In genomic region chr20:6014957-6015356, GRCh38 we compare ENCODE assay signal across 1 cellular context.
TF ChIP-seq lines count a peak whose summit lies in the region.

No MANE protein-coding gene starts in this region.

TF ChIP-seq in K562, 482 proteins besides CTCF, POLR2A, EP300 and RAD21:
- no peak for TF ChIP-seq NBN (IDR thresholded peaks at IDR 0.05; ENCODE audit: low read depth)
- TF ChIP-seq ETV6 (IDR thresholded peaks at IDR 0.05; ENCODE audit: borderline replicate concordance in 1 of 2, low read depth in 2 of 2, low read length in 1 of 2) = no peak
- no peak for TF ChIP-seq ETV6 (CRISPR knock-in tag; IDR thresholded peaks at IDR 0.05; ENCODE audit: borderline replicate concordance)
- no peak for TF ChIP-seq RUNX1 (IDR thresholded peaks at IDR 0.05; ENCODE audit: low read depth)
- TF ChIP-seq ZNF512 (tag; IDR thresholded peaks at IDR 0.05) = no peak
- no peak for TF ChIP-seq CBX8 (IDR thresholded peaks at IDR 0.05; ENCODE audit: borderline replicate concordance, extremely low read depth, low read depth, low read length, poor library complexity, severe bottlenecking)
- no peak for TF ChIP-seq MAFK (IDR thresholded peaks at IDR 0.05; ENCODE audit: low read length)
- no peak for TF ChIP-seq HNRNPH1 (optimal IDR thresholded peaks at IDR 0.05; ENCODE audit: low read depth, low read length)
- no peak for TF ChIP-seq E2F8 (IDR thresholded peaks at IDR 0.05; ENCODE audit: low read depth, partially characterized antibody)
- TF ChIP-seq ZNF143 (CRISPR knock-in tag; IDR thresholded peaks at IDR 0.05) = no peak
- TF ChIP-seq ARID3A (IDR thresholded peaks at IDR 0.05; ENCODE audit: borderline replicate concordance, low read depth, low read length) = no peak
- TF ChIP-seq ZNF780A (CRISPR knock-in tag; IDR thresholded peaks at IDR 0.05) = no peak
- no peak for TF ChIP-seq ZNF592 (IDR thresholded peaks at IDR 0.05)
- TF ChIP-seq PATZ1 (CRISPR knock-in tag; IDR thresholded peaks at IDR 0.05; ENCODE audit: borderline replicate concordance) = no peak
- no peak for TF ChIP-seq HMG20A (CRISPR knock-in tag; conservative IDR thresholded peaks at IDR 0.05)
- TF ChIP-seq ZNF436 (CRISPR knock-in tag; IDR thresholded peaks at IDR 0.05) = no peak
- no peak for TF ChIP-seq SMC3 (conservative IDR thresholded peaks at IDR 0.05; ENCODE audit: insufficient read depth, low read depth, low read length)
- TF ChIP-seq ZNF23 (CRISPR knock-in tag; IDR thresholded peaks at IDR 0.05) = no peak
- no peak for TF ChIP-seq YY1 (IDR thresholded peaks at IDR 0.05; ENCODE audit: borderline replicate concordance in 1 of 3, control insufficient read depth in 1 of 3, extremely low read depth in 1 of 3, insufficient read depth in 3 of 3, insufficient read length in 1 of 3, insufficient replicate concordance in 2 of 3, low read depth in 1 of 3, low read length in 2 of 3)
- no peak for TF ChIP-seq PML (IDR thresholded peaks at IDR 0.05; ENCODE audit: low read length)
- no peak for TF ChIP-seq ZNF212 (CRISPR knock-in tag; IDR thresholded peaks at IDR 0.05)
